ENCODE assay signal across 1 cellular context in genomic region chr3:168094877-168095610, GRCh38.
TF ChIP-seq lines count a peak whose summit lies in the region.

No MANE protein-coding gene starts in this region.

TF ChIP-seq in HEK293, 187 proteins besides CTCF, POLR2A, EP300 and RAD21 (continued from another document):
- 0 out of 2 replicates have a peak, but pooled peaks have one; percentile 10 for TF ChIP-seq TSHZ1 (tag by site-specific recombination; IDR thresholded peaks at IDR 0.05; ENCODE audit: borderline replicate concordance)
- no peak for TF ChIP-seq HOXC10 (CRISPR knock-in tag; IDR thresholded peaks at IDR 0.05)
- peak; percentile 70; the same call in 1 of the 2 replicates for TF ChIP-seq ZIC2 (tag by site-specific recombination; IDR thresholded peaks at IDR 0.05)
- peak; percentile 59; the same call in 1 of the 2 replicates for TF ChIP-seq ZNF629 (tag by site-specific recombination; IDR thresholded peaks at IDR 0.05)
- TF ChIP-seq ZNF501 (tag by site-specific recombination; IDR thresholded peaks at IDR 0.05): peak; percentile 54
- TF ChIP-seq WT1 (tag by site-specific recombination; IDR thresholded peaks at IDR 0.05): peak; percentile 37; the same call in 1 of the 2 replicates
- no peak for TF ChIP-seq ZNF692 (tag by site-specific recombination; IDR thresholded peaks at IDR 0.05)
- TF ChIP-seq ZFHX2 (tag by site-specific recombination; conservative IDR thresholded peaks at IDR 0.05): 0 out of 2 replicates have a peak, but pooled peaks have one; percentile 5
- TF ChIP-seq PRDM1 (tag by site-specific recombination; IDR thresholded peaks at IDR 0.05): 0 out of 2 replicates have a peak, but pooled peaks have one; percentile 5
- TF ChIP-seq SP3 (tag by site-specific recombination; IDR thresholded peaks at IDR 0.05): peak; percentile 47; the same call in 1 of the 2 replicates
- 0 out of 2 replicates have a peak, but pooled peaks have one; percentile 21 for TF ChIP-seq KLF16 (tag by site-specific recombination; IDR thresholded peaks at IDR 0.05)
- TF ChIP-seq ZNF211 (tag by site-specific recombination; IDR thresholded peaks at IDR 0.05; ENCODE audit: low read depth): no peak
- TF ChIP-seq ZNF776 (tag by site-specific recombination; IDR thresholded peaks at IDR 0.05; ENCODE audit: borderline replicate concordance): no peak
- 0 out of 2 replicates have a peak, but pooled peaks have one; percentile 34 for TF ChIP-seq YY1 (tag by site-specific recombination; IDR thresholded peaks at IDR 0.05)
- no peak for TF ChIP-seq ZNF701 (tag by site-specific recombination; IDR thresholded peaks at IDR 0.05)
- peak; percentile 35 for TF ChIP-seq ZFP37 (tag by site-specific recombination; IDR thresholded peaks at IDR 0.05)
- TF ChIP-seq, protein P1, sequence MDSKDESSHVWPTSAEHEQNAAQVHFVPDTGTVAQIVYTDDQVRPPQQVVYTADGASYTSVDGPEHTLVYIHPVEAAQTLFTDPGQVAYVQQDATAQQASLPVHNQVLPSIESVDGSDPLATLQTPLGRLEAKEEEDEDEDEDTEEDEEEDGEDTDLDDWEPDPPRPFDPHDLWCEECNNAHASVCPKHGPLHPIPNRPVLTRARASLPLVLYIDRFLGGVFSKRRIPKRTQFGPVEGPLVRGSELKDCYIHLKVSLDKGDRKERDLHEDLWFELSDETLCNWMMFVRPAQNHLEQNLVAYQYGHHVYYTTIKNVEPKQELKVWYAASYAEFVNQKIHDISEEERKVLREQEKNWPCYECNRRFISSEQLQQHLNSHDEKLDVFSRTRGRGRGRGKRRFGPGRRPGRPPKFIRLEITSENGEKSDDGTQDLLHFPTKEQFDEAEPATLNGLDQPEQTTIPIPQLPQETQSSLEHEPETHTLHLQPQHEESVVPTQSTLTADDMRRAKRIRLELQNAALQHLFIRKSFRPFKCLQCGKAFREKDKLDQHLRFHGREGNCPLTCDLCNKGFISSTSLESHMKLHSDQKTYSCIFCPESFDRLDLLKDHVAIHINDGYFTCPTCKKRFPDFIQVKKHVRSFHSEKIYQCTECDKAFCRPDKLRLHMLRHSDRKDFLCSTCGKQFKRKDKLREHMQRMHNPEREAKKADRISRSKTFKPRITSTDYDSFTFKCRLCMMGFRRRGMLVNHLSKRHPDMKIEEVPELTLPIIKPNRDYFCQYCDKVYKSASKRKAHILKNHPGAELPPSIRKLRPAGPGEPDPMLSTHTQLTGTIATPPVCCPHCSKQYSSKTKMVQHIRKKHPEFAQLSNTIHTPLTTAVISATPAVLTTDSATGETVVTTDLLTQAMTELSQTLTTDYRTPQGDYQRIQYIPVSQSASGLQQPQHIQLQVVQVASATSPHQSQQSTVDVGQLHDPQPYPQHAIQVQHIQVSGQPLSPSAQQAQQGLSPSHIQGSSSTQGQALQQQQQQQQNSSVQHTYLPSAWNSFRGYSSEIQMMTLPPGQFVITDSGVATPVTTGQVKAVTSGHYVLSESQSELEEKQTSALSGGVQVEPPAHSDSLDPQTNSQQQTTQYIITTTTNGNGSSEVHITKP (tag by site-specific recombination; IDR thresholded peaks at IDR 0.05): peak; percentile 82
- TF ChIP-seq ZBTB8A (tag by site-specific recombination; IDR thresholded peaks at IDR 0.05): no peak; the same call in 1 of the 2 replicates
- peak; percentile 63; the same call in 1 of the 2 replicates for TF ChIP-seq ZNF2 (tag by site-specific recombination; IDR thresholded peaks at IDR 0.05)
- TF ChIP-seq ZBTB11 (tag by site-specific recombination; conservative IDR thresholded peaks at IDR 0.05; ENCODE audit: low read depth): peak; percentile 34; the same call in 1 of the 2 replicates
- peak; percentile 77; the same call in 1 of the 2 replicates for TF ChIP-seq IKZF3 (tag by site-specific recombination; IDR thresholded peaks at IDR 0.05)
- TF ChIP-seq ZNF449 (tag by site-specific recombination; IDR thresholded peaks at IDR 0.05): peak; percentile 66
- peak; percentile 23; the same call in 1 of the 2 replicates for TF ChIP-seq KLF17 (tag by site-specific recombination; IDR thresholded peaks at IDR 0.05)
